1 cellular context compared by ENCODE assay signal in genomic region chr10:15793664-15794063, GRCh38.
TF ChIP-seq lines count a peak whose summit lies in the region.

No MANE protein-coding gene starts in this region.

TF ChIP-seq in K562, 482 proteins besides CTCF, POLR2A, EP300 and RAD21 (continued from another document):
- TF ChIP-seq ZBTB26 (CRISPR knock-in tag; IDR thresholded peaks at IDR 0.05) (no peak), GABPB2 (CRISPR knock-in tag; conservative IDR thresholded peaks at IDR 0.05) (no peak), ZNF146 (CRISPR knock-in tag; IDR thresholded peaks at IDR 0.05; ENCODE audit: unreplicated experiment) (no peak)
- TF ChIP-seq, protein P1, sequence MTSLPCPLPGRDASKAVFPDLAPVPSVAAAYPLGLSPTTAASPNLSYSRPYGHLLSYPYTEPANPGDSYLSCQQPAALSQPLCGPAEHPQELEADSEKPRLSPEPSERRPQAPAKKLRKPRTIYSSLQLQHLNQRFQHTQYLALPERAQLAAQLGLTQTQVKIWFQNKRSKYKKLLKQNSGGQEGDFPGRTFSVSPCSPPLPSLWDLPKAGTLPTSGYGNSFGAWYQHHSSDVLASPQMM (CRISPR knock-in tag; IDR thresholded peaks at IDR 0.05): no peak
